In the genomic region with DNA sequence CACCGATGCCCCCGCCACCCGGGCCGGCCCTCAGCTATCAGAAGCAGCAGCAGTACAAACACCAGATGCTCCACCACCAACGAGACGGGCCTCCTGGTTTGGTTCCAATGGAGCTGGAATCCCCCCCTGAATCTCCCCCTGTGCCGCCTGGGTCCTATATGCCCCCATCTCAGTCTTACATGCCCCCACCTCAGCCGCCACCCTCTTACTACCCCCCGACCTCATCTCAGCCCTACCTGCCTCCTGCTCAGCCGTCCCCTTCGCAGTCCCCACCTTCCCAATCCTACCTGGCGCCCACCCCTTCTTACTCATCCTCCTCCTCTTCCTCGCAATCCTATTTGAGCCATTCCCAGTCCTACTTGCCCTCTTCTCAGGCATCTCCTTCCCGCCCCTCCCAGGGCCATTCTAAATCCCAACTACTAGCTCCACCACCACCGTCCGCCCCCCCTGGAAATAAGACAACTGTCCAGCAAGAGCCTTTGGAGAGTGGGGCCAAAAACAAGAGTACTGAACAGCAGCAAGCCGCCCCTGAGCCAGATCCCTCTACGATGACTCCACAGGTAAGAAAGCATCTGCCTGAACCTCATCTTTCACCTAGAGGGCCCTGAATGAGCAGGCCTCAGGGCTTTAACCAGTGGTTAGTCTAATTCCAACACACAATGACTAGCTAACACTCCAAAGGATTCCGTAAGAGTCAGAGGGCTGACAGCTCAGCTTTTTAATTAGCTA, we compare ENCODE assay signal across 8 cellular contexts.
DNase-seq lines count a peak whose midpoint lies in the region; ATAC-seq and TF ChIP-seq lines count a peak whose summit lies in the region.

No MANE protein-coding gene starts in this region.

- H3K4me1 ChIP-seq in NT2/D1 (ENCODE audit: insufficient read depth, insufficient read length) = no peaks in the 10 kb centered on the region

- in situ Hi-C loops in astrocyte of the spinal cord (cut with HindIII; ENCODE audit: low sequenced_read_pairs) = no loop called here

- peak overlapping the region; percentile 90 for H3K9ac ChIP-seq in NT2/D1 (ENCODE audit: insufficient read length, low read depth)

- no peaks in the 10 kb centered on the region for H3K27me3 ChIP-seq in GM06990 (replicated peaks; ENCODE audit: control insufficient read depth, insufficient read depth, low read length)
- no peaks in the 10 kb centered on the region for H3K27me3 ChIP-seq in NT2/D1 (ENCODE audit: insufficient read depth, insufficient read length)

- DNase-seq in GM06990 (ENCODE audit: extremely low read depth, insufficient read length) = no peak
- DNase-seq in NT2/D1 (ENCODE audit: low read depth, low spot score) = no peak
- DNase-seq in astrocyte of the spinal cord (ENCODE audit: low read depth, low spot score) = no peak
- peak; percentile 63 for DNase-seq in islet precursor cell
- peak; percentile 25 for DNase-seq in stimulated activated CD4-positive, alpha-beta T cell treated with anti-CD3 and anti-CD28 coated beads, Interleukin-1b, Interleukin-23, amount 100 ng/mL, for 48 hours
- no peak for DNase-seq in SIG-M5 treated with dmso at 0.1 percent for 504 hours (lab: John Stamatoyannopoulos, UW; ENCODE audit: unreplicated experiment)

- H3K36me3 ChIP-seq in GM06990 (ENCODE audit: control insufficient read depth, insufficient read depth, low read length) (no peaks in the 10 kb centered on the region; the same call in 1 of the 2 replicates), NT2/D1 (ENCODE audit: insufficient read depth, insufficient read length, low read length) (peaks cover 5% of the 10 kb centered on the region)

- no peaks in the 10 kb centered on the region for H3K9me3 ChIP-seq in NT2/D1 (ENCODE audit: insufficient read depth, low read length)

- no peak for TF ChIP-seq CTCF in GM06990 (IDR thresholded peaks at IDR 0.05; ENCODE audit: insufficient read depth, low read length, poor library complexity, severe bottlenecking)
- no peak for TF ChIP-seq CTCF in astrocyte of the spinal cord (IDR thresholded peaks at IDR 0.05; ENCODE audit: low read depth, low read length)

- no peak for ATAC-seq in GM21529 (IDR thresholded peaks at IDR 0.05; ENCODE audit: unreplicated experiment)
- ATAC-seq in GM19328 (IDR thresholded peaks at IDR 0.05; ENCODE audit: unreplicated experiment) = no peak

- peak overlapping the region; percentile 94 for H3K4me3 ChIP-seq in GM06990 (replicated peaks; ENCODE audit: low read depth, low read length)
- H3K4me3 ChIP-seq in NT2/D1 (ENCODE audit: insufficient read length, low read depth) = peak overlapping the region; percentile 82
- H3K4me3 ChIP-seq in astrocyte of the spinal cord (ENCODE audit: low read depth, low read length) = peak overlapping the region; percentile 80

Comparison
In these comparisons a context has a peak if more than half of its experiments do, and no peak if none do; other contexts are left out.
1. DNase-seq: peak in islet precursor cell (single experiment) and stimulated activated CD4-positive, alpha-beta T cell treated with anti-CD3 and anti-CD28 coated beads, Interleukin-1b, Interleukin-23, amount 100 ng/mL, for 48 hours (single experiment); none in GM06990 (single experiment), NT2/D1 (single experiment), astrocyte of the spinal cord (single experiment) and SIG-M5 treated with dmso at 0.1 percent for 504 hours (single experiment).
2. Peak in every context shown above with its lines, with median percentiles within 50 percentile points of each other: H3K4me3 ChIP-seq.